Comparison of ENCODE assay signal across 8 cellular contexts in the genomic region with DNA sequence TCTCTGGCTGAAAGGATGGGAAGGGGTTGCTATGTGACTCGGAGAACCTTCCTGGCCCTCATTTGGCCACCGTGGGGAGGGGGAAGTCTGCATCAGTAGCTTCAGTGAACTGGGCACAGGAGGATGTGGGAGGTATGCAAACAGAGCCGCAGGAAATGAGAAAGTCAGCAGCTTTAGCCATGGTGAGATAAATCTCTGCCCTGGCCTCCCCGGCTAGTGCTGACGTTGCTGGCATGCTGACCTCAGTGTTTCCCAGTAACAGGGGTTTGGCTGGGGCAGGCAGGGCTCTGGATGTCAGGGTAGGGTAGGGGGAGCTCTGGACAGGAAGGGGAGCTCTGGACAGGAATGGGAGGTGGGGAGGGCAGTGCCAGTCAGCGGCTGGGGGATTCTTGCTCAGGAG. TPM values are rescaled to one million over a fixed set of nuclear protein-coding genes. Genes with fewer than 3 reads are reported as not detected.
A peak's percentile ranks its signal among the peaks of the same experiment; 100 is the strongest.
DNase-seq lines count a peak whose midpoint lies in the region; ATAC-seq, FAIRE-seq and TF ChIP-seq lines count a peak whose summit lies in the region.

No MANE protein-coding gene starts in this region.

- H3K79me1 ChIP-seq in mesendoderm (ENCODE audit: low read length) = no peaks in the 10 kb centered on the region

- no peak for TF ChIP-seq EP300 in K562 (IDR thresholded peaks at IDR 0.05; ENCODE audit: low read length)

- peak overlapping the region; percentile 20 for H3K18ac ChIP-seq in mesendoderm (ENCODE audit: low read length)

- in situ Hi-C loops in K562 (cut with MboI) = loop anchor here (5.0 kb wide), 1 partner anchor 66 kb away; no protein-coding TSS in a partner anchor

- no peak overlapping the region for H3K4ac ChIP-seq in mesendoderm (ENCODE audit: low read depth, low read length)

- H3K79me2 ChIP-seq in DOHH2 (ENCODE audit: control insufficient read depth, low read length) (no peaks in the 10 kb centered on the region), K562 (ENCODE audit: control insufficient read depth, insufficient read depth, low read length) (no peaks in the 10 kb centered on the region), mesendoderm (ENCODE audit: control insufficient read depth, insufficient read depth, low read length) (no peaks in the 10 kb centered on the region)

- no peak for TF ChIP-seq RAD21 in K562 (CRISPR knock-in tag; conservative IDR thresholded peaks at IDR 0.05 in 1 of 2, IDR thresholded peaks at IDR 0.05 in 1 of 2)

- H3K27ac ChIP-seq in DOHH2 (ENCODE audit: low read depth, low read length) = peak overlapping the region; percentile 84
- H3K27ac ChIP-seq in K562 (ENCODE audit: extremely low read depth, low read depth, low read length) = no peak overlapping the region
- H3K27ac ChIP-seq in mesendoderm (ENCODE audit: low read depth, low read length) = peak overlapping the region; percentile 6

- FAIRE-seq in K562 (lab: Jason Lieb, UNC) = no peak

- H2AFZ ChIP-seq in K562 (ENCODE audit: low read depth, low read length) = no peak overlapping the region

- TF ChIP-seq CTCF in DOHH2 (IDR thresholded peaks at IDR 0.05; ENCODE audit: low read depth, low read length, poor library complexity, severe bottlenecking) (no peak), K562 (IDR thresholded peaks at IDR 0.05 in 2 of 3, conservative IDR thresholded peaks at IDR 0.05 in 1 of 3; ENCODE audit: insufficient read depth in 2 of 3, low read depth in 1 of 3, low read length in 3 of 3) (no peak)

- H4K5ac ChIP-seq in mesendoderm (ENCODE audit: low read length) = no peak overlapping the region

- peaks cover 39% of the 10 kb centered on the region for H3K4me1 ChIP-seq in DOHH2 (ENCODE audit: control insufficient read depth, low read length)
- H3K4me1 ChIP-seq in K562 (replicated peaks in 1 of 2; ENCODE audit: control insufficient read depth in 2 of 2, insufficient read depth in 2 of 2, low read length in 2 of 2) = peaks cover 50 to 64% of the 10 kb centered on the region in 2 experiments
- peaks cover 11% of the 10 kb centered on the region for H3K4me1 ChIP-seq in mesendoderm (ENCODE audit: control insufficient read depth, low read depth, low read length)

- ATAC-seq in HG03095 (IDR thresholded peaks at IDR 0.05; ENCODE audit: unreplicated experiment) = peak; percentile 51
- no peak for ATAC-seq in K562
- no peak for ATAC-seq in HG02884 (IDR thresholded peaks at IDR 0.05; ENCODE audit: unreplicated experiment)

- H2BK5ac ChIP-seq in mesendoderm (ENCODE audit: low read length) = peak overlapping the region; percentile 1

- no peak overlapping the region for H2BK15ac ChIP-seq in mesendoderm (replicated peaks; ENCODE audit: low read depth)

- H3K36me3 ChIP-seq in DOHH2 (ENCODE audit: control insufficient read depth, low read length) (no peaks in the 10 kb centered on the region), K562 (ENCODE audit: control insufficient read depth, insufficient read depth, low read length) (no peaks in the 10 kb centered on the region), mesendoderm (ENCODE audit: control insufficient read depth, insufficient read depth, low read length) (no peaks in the 10 kb centered on the region)

- intact Hi-C loops in K562 (cut with micrococcal nuclease) = loop anchor here (2.0 to 5.0 kb wide), 4 partner anchors 25 to 441 kb away; partner anchors contain the start of gene PPP1R3E

- no peak for TF ChIP-seq POLR2A in K562 (conservative IDR thresholded peaks at IDR 0.05)

- no peak overlapping the region for H4K8ac ChIP-seq in mesendoderm (ENCODE audit: low read depth, low read length)

- H3K4me2 ChIP-seq in DOHH2 (ENCODE audit: low read length) (peak overlapping the region; percentile 89), K562 (ENCODE audit: insufficient read depth, low read length) (no peak overlapping the region), mesendoderm (ENCODE audit: low read length) (no peak overlapping the region)

- H3K56ac ChIP-seq in mesendoderm (ENCODE audit: low read length) = peak overlapping the region; percentile 25

- DNase-seq in K562 (ENCODE audit: extremely low read depth in 1 of 4, low spot score in 3 of 4) (no peak), mesendoderm (peak; percentile 84), middle frontal gyrus (ENCODE audit: extremely low spot score, low spot score) (no peak), NCI-H1694 (lab: John Stamatoyannopoulos, UW) (no peak), D341Med (ENCODE audit: low spot score) (no peak)

- no peaks in the 10 kb centered on the region for H3K9me2 ChIP-seq in DOHH2 (replicated peaks; ENCODE audit: control insufficient read depth, low read length)

- H3K9ac ChIP-seq in K562 (ENCODE audit: insufficient read depth in 1 of 2, low read depth in 2 of 2, low read length in 2 of 2) (no peak overlapping the region), mesendoderm (ENCODE audit: low read length) (peak overlapping the region; percentile 3)

- H3K4me3 ChIP-seq in DOHH2 (ENCODE audit: low read length) (peak overlapping the region; percentile 53), K562 (no peak overlapping the region), mesendoderm (ENCODE audit: low read length) (no peak overlapping the region)

- H3K27me3 ChIP-seq in DOHH2 (ENCODE audit: control insufficient read depth, low read length) (no peaks in the 10 kb centered on the region), K562 (ENCODE audit: control insufficient read depth in 2 of 2, insufficient read depth in 2 of 2, low read length in 2 of 2) (no peaks in the 10 kb centered on the region), mesendoderm (ENCODE audit: insufficient read depth, low read length, poor library complexity) (no peaks in the 10 kb centered on the region)

- H3K9me3 ChIP-seq in DOHH2 (ENCODE audit: control insufficient read depth, insufficient read depth, low read length) (no peaks in the 10 kb centered on the region), K562 (replicated peaks; ENCODE audit: control insufficient read depth, insufficient read depth, low read depth, low read length) (no peaks in the 10 kb centered on the region)

- POLR2A ChIA-PET in K562 (lab: Yijun Ruan, JAX) = interaction anchor here (0.6 to 1.5 kb wide), 9 partner anchors 9 to 205 kb away, joined by 3 to 5 read pairs (median 3); no protein-coding TSS in a partner anchor

- CTCF ChIA-PET in K562 (lab: Yijun Ruan, JAX; ENCODE audit: low intra/inter-chr PET ratio) = interaction anchor here (0.8 to 7.4 kb wide), 12 partner anchors 52 to 441 kb away, joined by 3 to 310 read pairs (median 11); partner anchors contain the start of genes PPP1R3E and SLC7A8

- no peaks in the 10 kb centered on the region for H4K20me1 ChIP-seq in DOHH2 (ENCODE audit: control insufficient read depth, insufficient read depth, low read depth, low read length)
- H4K20me1 ChIP-seq in K562 (replicated peaks; ENCODE audit: control insufficient read depth, insufficient read depth, low read length) = no peaks in the 10 kb centered on the region

- no peak overlapping the region for H3K23ac ChIP-seq in mesendoderm (ENCODE audit: low read length)

- no peaks in the 10 kb centered on the region for H3K9me1 ChIP-seq in K562 (ENCODE audit: control insufficient read depth, insufficient read depth, low read length)

- peaks cover 9% of the 10 kb centered on the region; the same call in 1 of the 2 replicates for H3F3A ChIP-seq in DOHH2 (ENCODE audit: control insufficient read depth, insufficient read depth)

- H2BK120ac ChIP-seq in mesendoderm (ENCODE audit: low read depth, low read length) = no peak overlapping the region

- no TSS peak for BruUV-seq in K562 (replicated peaks; lab: Mats Ljungman, UMichigan)

- H2AK5ac ChIP-seq in mesendoderm (ENCODE audit: low read length) = no peak overlapping the region

- WGBS in K562 (ENCODE audit: insufficient coverage, low coverage, missing lambda C conversion rate) = 50% methylated on average over 6 of the region's 6 CpGs
- WGBS in mesendoderm (ENCODE audit: extremely low coverage, insufficient coverage, low lambda C conversion rate) = no CpG with 5 or more reads among the region's 6 CpGs

RNA-seq across cellular contexts. Expression of gene CEBPE, which starts 2.3 kb away (rescaled TPM):
- not detected in 2 replicates for total RNA-seq in K562 (2011; cell fraction: chromatin; rRNA removed; ENCODE audit: low replicate concordance)
- total RNA-seq in K562 (2011; cell fraction: nucleolus; rRNA removed) = not detected in 2 replicates
- not detected in 2 replicates for total RNA-seq in K562 (2011; cell fraction: nucleoplasm; rRNA removed)
- 0.09 TPM in 1 of 2 replicates, not detected in the other for total RNA-seq in K562 (2014; rRNA removed)
- total RNA-seq in K562 (2014; rRNA removed; fragmentation: Illumina TruSeq; extraction: Trizol) = not detected in 2 replicates
- total RNA-seq in K562 (2015; rRNA removed; fragmentation: Illumina TruSeq; extraction: Trizol) = not detected in 2 replicates
- total RNA-seq in K562 (2021) = 0.13 and 0.16 TPM in 2 replicates
- 0.09 TPM in 1 of 2 replicates, not detected in the other for polyA plus RNA-seq in K562 (2011; rRNA removed)
- 0.09 and 0.12 TPM in 2 replicates for polyA plus RNA-seq in K562 (2011; cell fraction: cytosol; rRNA removed)
- not detected in 2 replicates for polyA plus RNA-seq in K562 (2011; cell fraction: nucleus; rRNA removed)
- 0.18 TPM in 1 of 2 replicates, not detected in the other for polyA plus RNA-seq in K562 (2012)
- polyA plus RNA-seq in K562 (2014; fragmentation: Illumina TruSeq; extraction: Trizol) = not detected in 2 replicates
- not detected for polyA plus RNA-seq in K562 (2014; fragmentation: Nextera tagmentation; extraction: Ambion mirVana)
- polyA plus RNA-seq in K562 (2014; rRNA removed) = 0.12 and 0.15 TPM in 2 replicates
- polyA minus RNA-seq in K562 (2011; rRNA and poly(A)+ RNA removed) = not detected in 2 replicates
- polyA minus RNA-seq in K562 (2011; cell fraction: cytosol; rRNA and poly(A)+ RNA removed) = not detected in 2 replicates
- polyA minus RNA-seq in K562 (2011; cell fraction: nucleus; rRNA and poly(A)+ RNA removed) = not detected in 2 replicates
- 0.04 TPM for polyA plus RNA-seq in mesendoderm (2013, experiment 1 of 2)
- 0.07 TPM for polyA plus RNA-seq in mesendoderm (2013, experiment 2 of 2)

RNA-seq across cellular contexts. Expression of gene CIROP, which starts 16.6 kb away (rescaled TPM):
- total RNA-seq in K562 (2011; cell fraction: chromatin; rRNA removed; ENCODE audit: low replicate concordance) = not detected in 2 replicates
- not detected in 2 replicates for total RNA-seq in K562 (2011; cell fraction: nucleolus; rRNA removed)
- total RNA-seq in K562 (2011; cell fraction: nucleoplasm; rRNA removed) = not detected in 2 replicates
- total RNA-seq in K562 (2014; rRNA removed) (not detected in 2 replicates), K562 (2014; rRNA removed; fragmentation: Illumina TruSeq; extraction: Trizol) (not detected in 2 replicates), K562 (2015; rRNA removed; fragmentation: Illumina TruSeq; extraction: Trizol) (not detected in 2 replicates), K562 (2021) (not detected in 2 replicates)
- polyA plus RNA-seq in K562 (2011; rRNA removed) (not detected in 2 replicates), K562 (2014; fragmentation: Illumina TruSeq; extraction: Trizol) (not detected in 2 replicates), K562 (2014; fragmentation: Nextera tagmentation; extraction: Ambion mirVana) (not detected), K562 (2014; rRNA removed) (not detected in 2 replicates)
- not detected in 2 replicates for polyA plus RNA-seq in K562 (2011; cell fraction: cytosol; rRNA removed)
- polyA plus RNA-seq in K562 (2011; cell fraction: nucleus; rRNA removed) = not detected in 2 replicates
- polyA plus RNA-seq in K562 (2012) = not detected in 2 replicates
- not detected in 2 replicates for polyA minus RNA-seq in K562 (2011; rRNA and poly(A)+ RNA removed)
- not detected in 2 replicates for polyA minus RNA-seq in K562 (2011; cell fraction: cytosol; rRNA and poly(A)+ RNA removed)
- not detected in 2 replicates for polyA minus RNA-seq in K562 (2011; cell fraction: nucleus; rRNA and poly(A)+ RNA removed)
- 0.04 TPM for polyA plus RNA-seq in mesendoderm (2013, experiment 1 of 2)
- 0.06 TPM for polyA plus RNA-seq in mesendoderm (2013, experiment 2 of 2)

RNA-seq across cellular contexts. Expression of gene C14orf119, which starts 26.1 kb away (rescaled TPM):
- total RNA-seq in K562 (2011; cell fraction: chromatin; rRNA removed; ENCODE audit: low replicate concordance) = 25.2 and 42.1 TPM in 2 replicates
- total RNA-seq in K562 (2011; cell fraction: nucleolus; rRNA removed) = 42.1 and 47.4 TPM in 2 replicates
- total RNA-seq in K562 (2011; cell fraction: nucleoplasm; rRNA removed) = 29.2 and 32.1 TPM in 2 replicates
- total RNA-seq in K562 (2014; rRNA removed) (36.7 and 38.1 TPM in 2 replicates), K562 (2014; rRNA removed; fragmentation: Illumina TruSeq; extraction: Trizol) (61.2 and 68.8 TPM in 2 replicates), K562 (2015; rRNA removed; fragmentation: Illumina TruSeq; extraction: Trizol) (44.1 and 44.7 TPM in 2 replicates), K562 (2021) (46.0 and 47.6 TPM in 2 replicates)
- polyA plus RNA-seq in K562 (2011; rRNA removed) (82.0 and 84.8 TPM in 2 replicates), K562 (2014; fragmentation: Illumina TruSeq; extraction: Trizol) (37.9 and 39.3 TPM in 2 replicates), K562 (2014; fragmentation: Nextera tagmentation; extraction: Ambion mirVana) (100 to 1,000 TPM; 249 to 251 TPM), K562 (2014; rRNA removed) (48.5 and 51.8 TPM in 2 replicates)
- polyA plus RNA-seq in K562 (2011; cell fraction: cytosol; rRNA removed) = 79.2 and 90.6 TPM in 2 replicates
- polyA plus RNA-seq in K562 (2011; cell fraction: nucleus; rRNA removed) = 90.4 and 124 TPM in 2 replicates
- 41.6 and 66.7 TPM in 2 replicates for polyA plus RNA-seq in K562 (2012)
- 61.4 and 78.9 TPM in 2 replicates for polyA minus RNA-seq in K562 (2011; rRNA and poly(A)+ RNA removed)
- 13.7 and 28.6 TPM in 2 replicates for polyA minus RNA-seq in K562 (2011; cell fraction: cytosol; rRNA and poly(A)+ RNA removed)
- 7.8 and 20.5 TPM in 2 replicates for polyA minus RNA-seq in K562 (2011; cell fraction: nucleus; rRNA and poly(A)+ RNA removed)
- 37.0 TPM for polyA plus RNA-seq in mesendoderm (2013, experiment 1 of 2)
- polyA plus RNA-seq in mesendoderm (2013, experiment 2 of 2) = 35.2 TPM

RNA-seq across cellular contexts. Expression of gene ACIN1, which starts 26.5 kb away (rescaled TPM):
- 555 and 556 TPM in 2 replicates for total RNA-seq in K562 (2011; cell fraction: chromatin; rRNA removed; ENCODE audit: low replicate concordance)
- 273 and 282 TPM in 2 replicates for total RNA-seq in K562 (2011; cell fraction: nucleolus; rRNA removed)
- 463 and 596 TPM in 2 replicates for total RNA-seq in K562 (2011; cell fraction: nucleoplasm; rRNA removed)
- total RNA-seq in K562 (2014; rRNA removed) (121 and 145 TPM in 2 replicates), K562 (2014; rRNA removed; fragmentation: Illumina TruSeq; extraction: Trizol) (110 and 123 TPM in 2 replicates), K562 (2015; rRNA removed; fragmentation: Illumina TruSeq; extraction: Trizol) (141 and 147 TPM in 2 replicates), K562 (2021) (151 and 163 TPM in 2 replicates)
- polyA plus RNA-seq in K562 (2011; rRNA removed) (129 and 157 TPM in 2 replicates), K562 (2014; fragmentation: Illumina TruSeq; extraction: Trizol) (180 and 196 TPM in 2 replicates), K562 (2014; fragmentation: Nextera tagmentation; extraction: Ambion mirVana) (1 to 10 TPM; 5.0 TPM), K562 (2014; rRNA removed) (156 and 184 TPM in 2 replicates)
- polyA plus RNA-seq in K562 (2011; cell fraction: cytosol; rRNA removed) = 70.8 and 83.1 TPM in 2 replicates
- polyA plus RNA-seq in K562 (2011; cell fraction: nucleus; rRNA removed) = 696 and 714 TPM in 2 replicates
- 121 and 135 TPM in 2 replicates for polyA plus RNA-seq in K562 (2012)
- polyA minus RNA-seq in K562 (2011; rRNA and poly(A)+ RNA removed) = 147 and 171 TPM in 2 replicates
- polyA minus RNA-seq in K562 (2011; cell fraction: cytosol; rRNA and poly(A)+ RNA removed) = 77.6 and 81.5 TPM in 2 replicates
- 198 and 296 TPM in 2 replicates for polyA minus RNA-seq in K562 (2011; cell fraction: nucleus; rRNA and poly(A)+ RNA removed)
- polyA plus RNA-seq in mesendoderm (2013, experiment 1 of 2) = 212 TPM
- 206 TPM for polyA plus RNA-seq in mesendoderm (2013, experiment 2 of 2)
